ENCODE assay signal across 17 cellular contexts in genomic region chr5:156556666-156557401, GRCh38.
DNase-seq lines count a peak whose midpoint lies in the region; ATAC-seq and TF ChIP-seq lines count a peak whose summit lies in the region.
"Had no signal": no experiment of that assay in that cellular context is flagged by ENCODE, and none has a peak within 500 bp of the region (broad histone marks: within the 10 kb centered on the region; RNA-seq: fewer than 3 reads in every experiment).

No MANE protein-coding gene starts in this region.

- ATAC-seq in left ventricle myocardium superior, result peak; percentile 29
- ATAC-seq in left cardiac atrium, result no peak
- no peak for ATAC-seq in HG03457 (IDR thresholded peaks at IDR 0.05; ENCODE audit: unreplicated experiment)
- no peak for ATAC-seq in GM19463 (IDR thresholded peaks at IDR 0.05; ENCODE audit: unreplicated experiment)
- ATAC-seq: HepG2, SK-N-SH treated with all-trans-retinoic acid at 6 μM for 48 hours had no signal

- no peaks in the 10 kb centered on the region for H3K27me3 Mint-ChIP-seq in glutamatergic neuron (ENCODE audit: unreplicated experiment)

- intact Hi-C loops in left ventricle myocardium superior (cut with micrococcal nuclease), result no loop called here
- intact Hi-C loops in left cardiac atrium (cut with DNase I), result no loop called here

- H3K36me3 Mint-ChIP-seq in glutamatergic neuron (ENCODE audit: unreplicated experiment), result no peaks in the 10 kb centered on the region

- peaks cover 11% of the 10 kb centered on the region for H3K4me1 Mint-ChIP-seq in glutamatergic neuron (ENCODE audit: low read depth, unreplicated experiment)
- H3K4me1 Mint-ChIP-seq: B cell had no signal

- no peak for TF ChIP-seq CTCF in glutamatergic neuron (IDR thresholded peaks at IDR 0.05; ENCODE audit: partially characterized antibody, unreplicated experiment)
- no peak for TF ChIP-seq CTCF in GM10266 (IDR thresholded peaks at IDR 0.05; ENCODE audit: control insufficient read depth, insufficient read depth, low read depth, missing control alignments)

- no peak overlapping the region for H3K4me3 Mint-ChIP-seq in glutamatergic neuron (ENCODE audit: unreplicated experiment)
- H3K4me3 Mint-ChIP-seq: B cell had no signal

- H3K9me3 Mint-ChIP-seq in glutamatergic neuron (ENCODE audit: unreplicated experiment), result no peaks in the 10 kb centered on the region

- in situ Hi-C loops in SK-MEL-5 (cut with HindIII; ENCODE audit: low pct_unique_long_range_greater_than_20kb, low sequenced_read_pairs), result no loop called here

- DNase-seq in left ventricle myocardium superior (no peak), left cardiac atrium (no peak), SK-MEL-5 (ENCODE audit: low read depth, low spot score) (peak; percentile 70), glutamatergic neuron (no peak), GDM1 (lab: John Stamatoyannopoulos, UW) (no peak), GM10266 (ENCODE audit: extremely low spot score) (no peak)
- DNase-seq: 8988T, KBM-7, NCI-H2029, NCI-H774, RPMI8226, SHP77 treated with DMSO at 0.1 percent for 48 hours had no signal

- peak overlapping the region; percentile 74 for H3K27ac Mint-ChIP-seq in glutamatergic neuron (ENCODE audit: unreplicated experiment)
- H3K27ac Mint-ChIP-seq: B cell had no signal
